ENCODE assay signal across 1 cellular context in genomic region chr21:46196733-46197132, GRCh38.
TF ChIP-seq lines count a peak whose summit lies in the region.

No MANE protein-coding gene starts in this region.

TF ChIP-seq in GM23338, 12 proteins besides CTCF, POLR2A, EP300 and RAD21 (continued from another document):
- TF ChIP-seq ZNF114 (CRISPR knock-in tag; IDR thresholded peaks at IDR 0.05) (no peak), CREB1 (CRISPR knock-in tag; IDR thresholded peaks at IDR 0.05; ENCODE audit: low read depth) (no peak), ETS1 (IDR thresholded peaks at IDR 0.05) (no peak), POLR2AphosphoS5 (IDR thresholded peaks at IDR 0.05; ENCODE audit: low read depth) (no peak), JUNB (IDR thresholded peaks at IDR 0.05; ENCODE audit: unreplicated experiment) (no peak), NANOG (IDR thresholded peaks at IDR 0.05; ENCODE audit: borderline replicate concordance) (no peak), EZH2 (IDR thresholded peaks at IDR 0.05; ENCODE audit: low read depth, unreplicated experiment) (no peak), EZH2phosphoT487 (IDR thresholded peaks at IDR 0.05; ENCODE audit: unreplicated experiment) (no peak), REST (IDR thresholded peaks at IDR 0.05; ENCODE audit: unreplicated experiment) (no peak), ZNF462 (CRISPR knock-in tag; IDR thresholded peaks at IDR 0.05) (no peak)
